10 cellular contexts compared by ENCODE assay signal in genomic region chr7:46932656-46933424, GRCh38.
DNase-seq lines count a peak whose midpoint lies in the region; ATAC-seq and TF ChIP-seq lines count a peak whose summit lies in the region.
"Had no signal": no experiment of that assay in that cellular context is flagged by ENCODE, and none has a peak within 500 bp of the region (broad histone marks: within the 10 kb centered on the region; RNA-seq: fewer than 3 reads in every experiment).

No MANE protein-coding gene starts in this region.

- H3K27ac ChIP-seq in Panc1 (ENCODE audit: low read length): peak overlapping the region; percentile 73; the same call in 1 of the 2 replicates
- peak overlapping the region; percentile 5 to 17 for H3K27ac ChIP-seq in prostate gland

- CTCF ChIA-PET in Panc1 (lab: Charles Lee): no interaction called here

- TF ChIP-seq POLR2A in prostate gland (IDR thresholded peaks at IDR 0.05): no peak

- ATAC-seq in Panc1 (peak; percentile 63; the same call in 1 of the 2 replicates), GM18861 (IDR thresholded peaks at IDR 0.05; ENCODE audit: unreplicated experiment) (no peak)

- intact Hi-C loops in Panc1 (cut with micrococcal nuclease; ENCODE audit: unreplicated experiment) (no loop called here), prostate gland (cut with DNase I) (loop anchor here (5.0 to 10.0 kb wide), 3 partner anchors 112 to 1011 kb away; partner anchors contain the start of gene IGFBP3)

- in situ Hi-C loops in Panc1 (cut with HindIII; ENCODE audit: low pct_unique_long_range_greater_than_20kb, low sequenced_read_pairs): no loop called here

- TF ChIP-seq CTCF in Panc1 (IDR thresholded peaks at IDR 0.05): peak; percentile 19; the same call in 1 of the 2 replicates
- TF ChIP-seq CTCF in prostate gland (IDR thresholded peaks at IDR 0.05): no peak

- H3K27me3 ChIP-seq in Panc1 (ENCODE audit: control insufficient read depth, insufficient read depth, low read length): no peaks in the 10 kb centered on the region
- no peaks in the 10 kb centered on the region for H3K27me3 ChIP-seq in prostate gland (replicated peaks; ENCODE audit: insufficient read depth)

- H3K4me3 ChIP-seq in Panc1 (ENCODE audit: low read depth in 2 of 2, low read length in 2 of 2) (no peak overlapping the region), prostate gland (no peak overlapping the region)
- H3K4me3 ChIP-seq: skin epidermis had no signal

- WGBS in prostate gland: 28% methylated on average over 7 of the region's 7 CpGs

- POLR2A ChIA-PET in Panc1 (lab: Charles Lee): no interaction called here

- H3K36me3 ChIP-seq in Panc1 (ENCODE audit: control insufficient read depth, insufficient read depth, low read length) (no peaks in the 10 kb centered on the region), prostate gland (no peaks in the 10 kb centered on the region)

- BruUV-seq in Panc1 (replicated peaks; lab: Mats Ljungman, UMichigan): no TSS peak

- no peaks in the 10 kb centered on the region for H3K9me3 ChIP-seq in Panc1 (ENCODE audit: control insufficient read depth, insufficient read depth, low read depth, low read length)
- H3K9me3 ChIP-seq in prostate gland: no peaks in the 10 kb centered on the region

- DNase-seq in GM03348 (ENCODE audit: low spot score) (peak; percentile 68), Panc1 (ENCODE audit: low read depth, low spot score) (peak; percentile 59), fibroblast of gingiva (ENCODE audit: low read depth) (peak; percentile 95), prostate gland (ENCODE audit: low spot score) (peak; percentile 84), retina (no peak), DMS114 treated with DMSO at 0.1 percent for 48 hours (lab: John Stamatoyannopoulos, UW; ENCODE audit: unreplicated experiment) (no peak)
- DNase-seq in stimulated activated CD4-positive, alpha-beta T cell treated with anti-CD3 and anti-CD28 coated beads, Interleukin-1b, Interleukin-23, amount 100 ng/mL, for 48 hours: no peak
- DNase-seq: amygdala had no signal

- H3K4me1 ChIP-seq in Panc1 (ENCODE audit: control insufficient read depth, insufficient read depth, low read length) (peaks cover 15% of the 10 kb centered on the region; the same call in 1 of the 2 replicates), prostate gland (replicated peaks) (no peaks in the 10 kb centered on the region)

Comparison
In these comparisons a context has a peak if more than half of its experiments do, and no peak if none do; other contexts are left out.
1. DNase-seq: peak in GM03348 (single experiment), Panc1 (single experiment), fibroblast of gingiva (single experiment) and prostate gland (single experiment); none in retina (single experiment), stimulated activated CD4-positive, alpha-beta T cell treated with anti-CD3 and anti-CD28 coated beads, Interleukin-1b, Interleukin-23, amount 100 ng/mL, for 48 hours (single experiment) and DMS114 treated with DMSO at 0.1 percent for 48 hours (single experiment).